ENCODE assay signal across 7 cellular contexts in the genomic region with DNA sequence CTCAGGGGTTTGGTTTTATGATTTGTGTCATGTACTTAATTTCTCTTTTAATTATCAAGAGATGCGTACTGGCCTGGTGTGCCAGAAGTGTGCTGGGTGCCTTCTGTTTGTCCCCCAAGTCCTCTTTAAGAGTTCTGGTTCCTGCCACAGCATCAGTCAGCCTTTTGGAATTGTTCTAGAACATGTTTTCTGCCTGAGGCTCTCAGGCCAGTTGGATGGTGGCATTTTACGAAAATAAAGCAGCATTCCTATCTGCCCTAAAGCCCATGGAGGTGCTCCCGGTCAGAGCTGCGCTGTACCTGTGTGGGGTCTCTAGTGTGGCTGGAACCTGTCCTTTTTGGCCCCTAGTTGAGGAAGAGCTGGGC. TPM values are rescaled to one million over a fixed set of nuclear protein-coding genes. Genes with fewer than 3 reads are reported as not detected.
DNase-seq lines count a peak whose midpoint lies in the region; ATAC-seq, FAIRE-seq and TF ChIP-seq lines count a peak whose summit lies in the region.

No MANE protein-coding gene starts in this region.

- H3K4me1 ChIP-seq in HEK293 (ENCODE audit: control insufficient read depth, insufficient read depth, low read length) (peaks cover 25% of the 10 kb centered on the region), iPS-18a (ENCODE audit: control insufficient read depth, low read depth, low read length) (peaks cover 52% of the 10 kb centered on the region), spleen (peaks cover 68 to 96% (median 85%) of the 10 kb centered on the region in 6 donors)

- POLR2A ChIA-PET in HEK293 (lab: Yijun Ruan, JAX) = no interaction called here

- CTCF ChIA-PET in HEK293 (lab: Yijun Ruan, JAX) = interaction anchor here (0.6 to 1.4 kb wide), 2 partner anchors 76 to 286 kb away, joined by 3 read pairs; no protein-coding TSS in a partner anchor

- H3K4me3 ChIP-seq in HEK293 (ENCODE audit: low read depth, low read length) (no peak overlapping the region), iPS-18a (ENCODE audit: low read length) (peak overlapping the region; percentile 21), spleen (peak overlapping the region in 2 of 8 donors; percentile 26 to 63)

- 76 to 92% (median 90%) methylated on average over 4 of the region's 4 CpGs for WGBS in spleen, 5 donors

- peak overlapping the region; percentile 38 for H3K9ac ChIP-seq in iPS-18a (ENCODE audit: low read length)

- TF ChIP-seq CTCF in HEK293 (tag by site-specific recombination; IDR thresholded peaks at IDR 0.05) (no peak), spleen (IDR thresholded peaks at IDR 0.05 in 8 of 11, conservative IDR thresholded peaks at IDR 0.05 in 3 of 11) (no peak)

- ATAC-seq in activated naive CD4-positive, alpha-beta T cell treated with anti-CD3 and anti-CD28 coated beads, Interleukin-2, amount 50 U/mL, for 72 hours = no peak
- no peak for ATAC-seq in GM21367 (IDR thresholded peaks at IDR 0.05; ENCODE audit: unreplicated experiment)

- peak overlapping the region; percentile 97 to 98 for H3K27ac Mint-ChIP-seq in activated naive CD4-positive, alpha-beta T cell treated with anti-CD3 and anti-CD28 coated beads, Interleukin-2, amount 50 U/mL, for 72 hours

- H3K36me3 ChIP-seq in HEK293 (ENCODE audit: control insufficient read depth in 2 of 2, insufficient read depth in 1 of 2, low read length in 2 of 2) = peaks cover 0 to 28% of the 10 kb centered on the region in 2 experiments; a peak in 1 of 3 replicates
- peaks cover 19% of the 10 kb centered on the region for H3K36me3 ChIP-seq in iPS-18a (ENCODE audit: control insufficient read depth, low read depth, low read length)
- H3K36me3 ChIP-seq in spleen = peaks cover 0 to 31% (median 17%) of the 10 kb centered on the region in 6 donors

- intact Hi-C loops in spleen (cut with DNase I; ENCODE audit: low total_unique reads) = no loop called here

- no peak for TF ChIP-seq POLR2A in spleen (IDR thresholded peaks at IDR 0.05)

- H3K9me3 Mint-ChIP-seq in activated naive CD4-positive, alpha-beta T cell treated with anti-CD3 and anti-CD28 coated beads, Interleukin-2, amount 50 U/mL, for 72 hours = peaks cover 0 to 10% of the 10 kb centered on the region in 2 donors

- H3K27me3 ChIP-seq in iPS-18a (ENCODE audit: control insufficient read depth, insufficient read depth, low read length) = no peaks in the 10 kb centered on the region
- no peaks in the 10 kb centered on the region for H3K27me3 ChIP-seq in spleen (replicated peaks in 1 of 7)

- H3K27ac ChIP-seq in HEK293 (ENCODE audit: extremely low read depth, low read depth, low read length) (0 out of 2 replicates have a peak overlapping the region, but pooled peaks have one; percentile 44), iPS-18a (ENCODE audit: low read length) (no peak overlapping the region), spleen (peak overlapping the region; percentile 80 to 97 (median 92))

- DNase-seq in activated naive CD4-positive, alpha-beta T cell treated with anti-CD3 and anti-CD28 coated beads, Interleukin-2, amount 50 U/mL, for 72 hours (ENCODE audit: low spot score in 2 of 2) = no peak
- DNase-seq in spleen (no peak), frontal cortex (ENCODE audit: low spot score in 2 of 2) (no peak), NCI-H446 (lab: John Stamatoyannopoulos, UW) (no peak)

- H3K9me3 ChIP-seq in HEK293 (ENCODE audit: control insufficient read depth, insufficient read depth, low read depth, low read length) = no peaks in the 10 kb centered on the region
- H3K9me3 ChIP-seq in iPS-18a (ENCODE audit: control insufficient read depth, low read depth, low read length) = no peaks in the 10 kb centered on the region
- no peaks in the 10 kb centered on the region for H3K9me3 ChIP-seq in spleen

- peaks cover 16 to 22% of the 10 kb centered on the region in 2 donors for H3K36me3 Mint-ChIP-seq in activated naive CD4-positive, alpha-beta T cell treated with anti-CD3 and anti-CD28 coated beads, Interleukin-2, amount 50 U/mL, for 72 hours

- no peak for FAIRE-seq in frontal cortex (lab: Jason Lieb, UNC)

TF ChIP-seq in HEK293, 187 proteins besides CTCF, POLR2A, EP300 and RAD21:
- no peak for TF ChIP-seq GFI1B (tag by site-specific recombination; IDR thresholded peaks at IDR 0.05)
TF ChIP-seq in HEK293: peak in this region for 0.

RNA-seq across cellular contexts. Expression of a gene that starts 54.1 kb away (rescaled TPM):
- 1 to 10 TPM; 3.8 to 5.5 TPM for total RNA-seq in activated naive CD4-positive, alpha-beta T cell treated with anti-CD3 and anti-CD28 coated beads, Interleukin-2, amount 50 U/mL, for 72 hours
- total RNA-seq in spleen (1 to 10 TPM; 2.3 to 5.6 (median 3.7) TPM), frontal cortex (2.4 TPM)
- 1 to 10 TPM; 1.7 to 3.3 (median 2.4) TPM for polyA plus RNA-seq in spleen

RNA-seq across cellular contexts. Expression of a gene that starts 54.7 kb away (rescaled TPM):
- total RNA-seq in activated naive CD4-positive, alpha-beta T cell treated with anti-CD3 and anti-CD28 coated beads, Interleukin-2, amount 50 U/mL, for 72 hours = 100 to 1,000 TPM; 358 to 407 TPM
- total RNA-seq in spleen (100 to 1,000 TPM in 4 of 7 donors, 10 to 100 TPM in 3; 24.0 to 216 (median 182) TPM), frontal cortex (86.8 TPM)
- polyA plus RNA-seq in spleen = 100 to 1,000 TPM; 203 to 224 (median 204) TPM

RNA-seq across cellular contexts. Expression of a gene that starts 55.8 kb away (rescaled TPM):
- total RNA-seq in activated naive CD4-positive, alpha-beta T cell treated with anti-CD3 and anti-CD28 coated beads, Interleukin-2, amount 50 U/mL, for 72 hours = 100 to 1,000 TPM; 122 to 134 TPM
- total RNA-seq in spleen (100 to 1,000 TPM in 3 of 7 donors, 10 to 100 TPM in 4; 54.0 to 122 (median 94.2) TPM), frontal cortex (7.7 TPM)
- polyA plus RNA-seq in spleen = 10 to 100 TPM; 11.6 to 25.5 (median 12.6) TPM
